In the genomic region with DNA sequence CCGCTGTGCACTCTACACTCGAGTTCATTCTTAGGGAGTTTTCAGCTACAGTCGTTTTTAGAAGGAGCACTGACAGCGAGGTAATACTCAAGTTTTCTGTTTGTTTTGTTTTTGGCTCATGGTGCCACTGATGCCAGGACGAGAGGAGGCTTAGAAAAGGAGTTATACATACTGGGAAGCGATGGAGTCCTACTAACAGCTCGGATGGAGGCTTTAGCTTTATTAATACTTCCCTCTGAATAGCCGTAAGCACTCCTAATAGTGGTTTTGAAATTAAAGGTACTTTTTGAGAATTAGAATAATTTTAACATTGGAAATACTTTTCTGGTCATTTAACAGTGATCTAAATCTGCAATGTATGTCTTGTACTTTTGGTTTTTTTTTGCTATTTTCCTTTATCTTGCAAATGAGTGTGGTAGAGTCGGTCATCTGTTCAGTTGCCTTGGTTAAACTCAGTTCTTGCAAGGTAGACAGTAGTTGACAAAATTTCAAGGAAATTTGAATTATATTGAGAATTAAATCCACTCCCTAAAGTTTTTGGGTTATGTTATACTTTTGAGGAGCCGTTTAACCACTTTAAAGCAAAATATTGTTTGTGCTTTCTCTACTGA, we compare ENCODE assay signal across 1 cellular context.
A peak's percentile ranks its signal among the peaks of the same experiment; 100 is the strongest.
TF ChIP-seq lines count a peak whose summit lies in the region.

No MANE protein-coding gene starts in this region.

TF ChIP-seq in K562, 482 proteins besides CTCF, POLR2A, EP300 and RAD21 (continued from another document and continues in another):
- TF ChIP-seq, protein P1, sequence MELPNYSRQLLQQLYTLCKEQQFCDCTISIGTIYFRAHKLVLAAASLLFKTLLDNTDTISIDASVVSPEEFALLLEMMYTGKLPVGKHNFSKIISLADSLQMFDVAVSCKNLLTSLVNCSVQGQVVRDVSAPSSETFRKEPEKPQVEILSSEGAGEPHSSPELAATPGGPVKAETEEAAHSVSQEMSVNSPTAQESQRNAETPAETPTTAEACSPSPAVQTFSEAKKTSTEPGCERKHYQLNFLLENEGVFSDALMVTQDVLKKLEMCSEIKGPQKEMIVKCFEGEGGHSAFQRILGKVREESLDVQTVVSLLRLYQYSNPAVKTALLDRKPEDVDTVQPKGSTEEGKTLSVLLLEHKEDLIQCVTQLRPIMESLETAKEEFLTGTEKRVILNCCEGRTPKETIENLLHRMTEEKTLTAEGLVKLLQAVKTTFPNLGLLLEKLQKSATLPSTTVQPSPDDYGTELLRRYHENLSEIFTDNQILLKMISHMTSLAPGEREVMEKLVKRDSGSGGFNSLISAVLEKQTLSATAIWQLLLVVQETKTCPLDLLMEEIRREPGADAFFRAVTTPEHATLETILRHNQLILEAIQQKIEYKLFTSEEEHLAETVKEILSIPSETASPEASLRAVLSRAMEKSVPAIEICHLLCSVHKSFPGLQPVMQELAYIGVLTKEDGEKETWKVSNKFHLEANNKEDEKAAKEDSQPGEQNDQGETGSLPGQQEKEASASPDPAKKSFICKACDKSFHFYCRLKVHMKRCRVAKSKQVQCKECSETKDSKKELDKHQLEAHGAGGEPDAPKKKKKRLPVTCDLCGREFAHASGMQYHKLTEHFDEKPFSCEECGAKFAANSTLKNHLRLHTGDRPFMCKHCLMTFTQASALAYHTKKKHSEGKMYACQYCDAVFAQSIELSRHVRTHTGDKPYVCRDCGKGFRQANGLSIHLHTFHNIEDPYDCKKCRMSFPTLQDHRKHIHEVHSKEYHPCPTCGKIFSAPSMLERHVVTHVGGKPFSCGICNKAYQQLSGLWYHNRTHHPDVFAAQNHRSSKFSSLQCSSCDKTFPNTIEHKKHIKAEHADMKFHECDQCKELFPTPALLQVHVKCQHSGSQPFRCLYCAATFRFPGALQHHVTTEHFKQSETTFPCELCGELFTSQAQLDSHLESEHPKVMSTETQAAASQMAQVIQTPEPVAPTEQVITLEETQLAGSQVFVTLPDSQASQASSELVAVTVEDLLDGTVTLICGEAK (IDR thresholded peaks at IDR 0.05) = peak; percentile 52
- TF ChIP-seq, protein P1 (CRISPR knock-in tag; IDR thresholded peaks at IDR 0.05) = no peak
- TF ChIP-seq HNRNPK (IDR thresholded peaks at IDR 0.05; ENCODE audit: low read depth, low read length, poor library complexity, severe bottlenecking) (no peak), GATA2 (CRISPR knock-in tag; IDR thresholded peaks at IDR 0.05) (no peak; the same call in 1 of the 2 replicates), FIP1L1 (IDR thresholded peaks at IDR 0.05; ENCODE audit: low read depth, low read length, poor library complexity, severe bottlenecking) (no peak), RFX7 (CRISPR knock-in tag; IDR thresholded peaks at IDR 0.05) (0 out of 2 replicates have a peak, but pooled peaks have one; percentile 75), CBX2 (IDR thresholded peaks at IDR 0.05; ENCODE audit: insufficient read depth, low read length, poor library complexity, severe bottlenecking) (no peak), MEF2D (tag; conservative IDR thresholded peaks at IDR 0.05; ENCODE audit: low read depth) (no peak), TFAM (CRISPR knock-in tag; conservative IDR thresholded peaks at IDR 0.05) (no peak), MAZ (CRISPR knock-in tag; conservative IDR thresholded peaks at IDR 0.05 in 1 of 2, IDR thresholded peaks at IDR 0.05 in 1 of 2) (no peak), PRMT5 (CRISPR knock-in tag; IDR thresholded peaks at IDR 0.05) (no peak), ZNF764 (CRISPR knock-in tag; IDR thresholded peaks at IDR 0.05; ENCODE audit: low read depth) (no peak), SP1 (CRISPR knock-in tag; IDR thresholded peaks at IDR 0.05) (peak; percentile 47), HNRNPH1 (optimal IDR thresholded peaks at IDR 0.05; ENCODE audit: low read depth, low read length) (no peak), POLR2AphosphoS5 (IDR thresholded peaks at IDR 0.05; ENCODE audit: control insufficient read depth, insufficient read depth, low read depth, low read length) (no peak), JUNB (CRISPR knock-in tag; conservative IDR thresholded peaks at IDR 0.05) (no peak), NCOA6 (IDR thresholded peaks at IDR 0.05) (no peak), FOXJ2 (tag; IDR thresholded peaks at IDR 0.05) (no peak), MXI1 (IDR thresholded peaks at IDR 0.05; ENCODE audit: low read depth, low read length) (no peak; the same call in 1 of the 2 replicates), KLF13 (tag; IDR thresholded peaks at IDR 0.05; ENCODE audit: borderline replicate concordance, low read depth) (no peak), FOSL1 (tag; conservative IDR thresholded peaks at IDR 0.05) (no peak), NRF1 (conservative IDR thresholded peaks at IDR 0.05 in 1 of 2, IDR thresholded peaks at IDR 0.05 in 1 of 2) (no peak), MAFK (IDR thresholded peaks at IDR 0.05; ENCODE audit: low read length) (no peak), IFI16 (CRISPR knock-in tag; IDR thresholded peaks at IDR 0.05) (no peak), KDM4B (IDR thresholded peaks at IDR 0.05; ENCODE audit: borderline replicate concordance in 2 of 2, low read depth in 1 of 2) (no peak), KDM1A (IDR thresholded peaks at IDR 0.05) (no peak), TRIM28 (IDR thresholded peaks at IDR 0.05) (no peak), BHLHE40 (IDR thresholded peaks at IDR 0.05; ENCODE audit: low read length) (no peak), TCF7L2 (IDR thresholded peaks at IDR 0.05; ENCODE audit: low read depth, low read length) (no peak), TBP (optimal IDR thresholded peaks at IDR 0.05; ENCODE audit: low read depth, low read length) (no peak), SIRT6 (IDR thresholded peaks at IDR 0.05; ENCODE audit: low read depth, low read length) (no peak)
- TF ChIP-seq, protein P2, sequence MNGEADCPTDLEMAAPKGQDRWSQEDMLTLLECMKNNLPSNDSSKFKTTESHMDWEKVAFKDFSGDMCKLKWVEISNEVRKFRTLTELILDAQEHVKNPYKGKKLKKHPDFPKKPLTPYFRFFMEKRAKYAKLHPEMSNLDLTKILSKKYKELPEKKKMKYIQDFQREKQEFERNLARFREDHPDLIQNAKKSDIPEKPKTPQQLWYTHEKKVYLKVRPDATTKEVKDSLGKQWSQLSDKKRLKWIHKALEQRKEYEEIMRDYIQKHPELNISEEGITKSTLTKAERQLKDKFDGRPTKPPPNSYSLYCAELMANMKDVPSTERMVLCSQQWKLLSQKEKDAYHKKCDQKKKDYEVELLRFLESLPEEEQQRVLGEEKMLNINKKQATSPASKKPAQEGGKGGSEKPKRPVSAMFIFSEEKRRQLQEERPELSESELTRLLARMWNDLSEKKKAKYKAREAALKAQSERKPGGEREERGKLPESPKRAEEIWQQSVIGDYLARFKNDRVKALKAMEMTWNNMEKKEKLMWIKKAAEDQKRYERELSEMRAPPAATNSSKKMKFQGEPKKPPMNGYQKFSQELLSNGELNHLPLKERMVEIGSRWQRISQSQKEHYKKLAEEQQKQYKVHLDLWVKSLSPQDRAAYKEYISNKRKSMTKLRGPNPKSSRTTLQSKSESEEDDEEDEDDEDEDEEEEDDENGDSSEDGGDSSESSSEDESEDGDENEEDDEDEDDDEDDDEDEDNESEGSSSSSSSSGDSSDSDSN (IDR thresholded peaks at IDR 0.05; ENCODE audit: borderline replicate concordance in 1 of 2, low read depth in 2 of 2, low read length in 2 of 2) = no peak
- TF ChIP-seq, protein P3, sequence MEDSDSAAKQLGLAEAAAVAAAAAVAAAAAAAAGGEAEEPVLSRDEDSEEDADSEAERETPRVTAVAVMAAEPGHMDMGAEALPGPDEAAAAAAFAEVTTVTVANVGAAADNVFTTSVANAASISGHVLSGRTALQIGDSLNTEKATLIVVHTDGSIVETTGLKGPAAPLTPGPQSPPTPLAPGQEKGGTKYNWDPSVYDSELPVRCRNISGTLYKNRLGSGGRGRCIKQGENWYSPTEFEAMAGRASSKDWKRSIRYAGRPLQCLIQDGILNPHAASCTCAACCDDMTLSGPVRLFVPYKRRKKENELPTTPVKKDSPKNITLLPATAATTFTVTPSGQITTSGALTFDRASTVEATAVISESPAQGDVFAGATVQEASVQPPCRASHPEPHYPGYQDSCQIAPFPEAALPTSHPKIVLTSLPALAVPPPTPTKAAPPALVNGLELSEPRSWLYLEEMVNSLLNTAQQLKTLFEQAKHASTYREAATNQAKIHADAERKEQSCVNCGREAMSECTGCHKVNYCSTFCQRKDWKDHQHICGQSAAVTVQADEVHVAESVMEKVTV (CRISPR knock-in tag; IDR thresholded peaks at IDR 0.05) = no peak
- TF ChIP-seq, protein P4, sequence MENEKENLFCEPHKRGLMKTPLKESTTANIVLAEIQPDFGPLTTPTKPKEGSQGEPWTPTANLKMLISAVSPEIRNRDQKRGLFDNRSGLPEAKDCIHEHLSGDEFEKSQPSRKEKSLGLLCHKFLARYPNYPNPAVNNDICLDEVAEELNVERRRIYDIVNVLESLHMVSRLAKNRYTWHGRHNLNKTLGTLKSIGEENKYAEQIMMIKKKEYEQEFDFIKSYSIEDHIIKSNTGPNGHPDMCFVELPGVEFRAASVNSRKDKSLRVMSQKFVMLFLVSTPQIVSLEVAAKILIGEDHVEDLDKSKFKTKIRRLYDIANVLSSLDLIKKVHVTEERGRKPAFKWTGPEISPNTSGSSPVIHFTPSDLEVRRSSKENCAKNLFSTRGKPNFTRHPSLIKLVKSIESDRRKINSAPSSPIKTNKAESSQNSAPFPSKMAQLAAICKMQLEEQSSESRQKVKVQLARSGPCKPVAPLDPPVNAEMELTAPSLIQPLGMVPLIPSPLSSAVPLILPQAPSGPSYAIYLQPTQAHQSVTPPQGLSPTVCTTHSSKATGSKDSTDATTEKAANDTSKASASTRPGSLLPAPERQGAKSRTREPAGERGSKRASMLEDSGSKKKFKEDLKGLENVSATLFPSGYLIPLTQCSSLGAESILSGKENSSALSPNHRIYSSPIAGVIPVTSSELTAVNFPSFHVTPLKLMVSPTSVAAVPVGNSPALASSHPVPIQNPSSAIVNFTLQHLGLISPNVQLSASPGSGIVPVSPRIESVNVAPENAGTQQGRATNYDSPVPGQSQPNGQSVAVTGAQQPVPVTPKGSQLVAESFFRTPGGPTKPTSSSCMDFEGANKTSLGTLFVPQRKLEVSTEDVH (IDR thresholded peaks at IDR 0.05; ENCODE audit: low read depth, partially characterized antibody) = no peak
- TF ChIP-seq, protein P5, sequence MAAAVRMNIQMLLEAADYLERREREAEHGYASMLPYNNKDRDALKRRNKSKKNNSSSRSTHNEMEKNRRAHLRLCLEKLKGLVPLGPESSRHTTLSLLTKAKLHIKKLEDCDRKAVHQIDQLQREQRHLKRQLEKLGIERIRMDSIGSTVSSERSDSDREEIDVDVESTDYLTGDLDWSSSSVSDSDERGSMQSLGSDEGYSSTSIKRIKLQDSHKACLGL (CRISPR knock-in tag; IDR thresholded peaks at IDR 0.05; ENCODE audit: borderline replicate concordance, poor library complexity, severe bottlenecking) = no peak
- TF ChIP-seq, protein P6, sequence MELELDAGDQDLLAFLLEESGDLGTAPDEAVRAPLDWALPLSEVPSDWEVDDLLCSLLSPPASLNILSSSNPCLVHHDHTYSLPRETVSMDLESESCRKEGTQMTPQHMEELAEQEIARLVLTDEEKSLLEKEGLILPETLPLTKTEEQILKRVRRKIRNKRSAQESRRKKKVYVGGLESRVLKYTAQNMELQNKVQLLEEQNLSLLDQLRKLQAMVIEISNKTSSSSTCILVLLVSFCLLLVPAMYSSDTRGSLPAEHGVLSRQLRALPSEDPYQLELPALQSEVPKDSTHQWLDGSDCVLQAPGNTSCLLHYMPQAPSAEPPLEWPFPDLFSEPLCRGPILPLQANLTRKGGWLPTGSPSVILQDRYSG (tag; conservative IDR thresholded peaks at IDR 0.05; ENCODE audit: low read depth) = 0 out of 2 replicates have a peak, but pooled peaks have one; percentile 20
- TF ChIP-seq, protein P7, sequence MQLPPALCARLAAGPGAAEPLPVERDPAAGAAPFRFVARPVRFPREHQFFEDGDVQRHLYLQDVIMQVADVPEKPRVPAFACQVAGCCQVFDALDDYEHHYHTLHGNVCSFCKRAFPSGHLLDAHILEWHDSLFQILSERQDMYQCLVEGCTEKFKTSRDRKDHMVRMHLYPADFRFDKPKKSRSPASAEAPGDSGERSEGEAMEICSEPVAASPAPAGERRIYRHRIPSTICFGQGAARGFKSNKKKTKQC (CRISPR knock-in tag; IDR thresholded peaks at IDR 0.05) = no peak
- TF ChIP-seq, protein P8, sequence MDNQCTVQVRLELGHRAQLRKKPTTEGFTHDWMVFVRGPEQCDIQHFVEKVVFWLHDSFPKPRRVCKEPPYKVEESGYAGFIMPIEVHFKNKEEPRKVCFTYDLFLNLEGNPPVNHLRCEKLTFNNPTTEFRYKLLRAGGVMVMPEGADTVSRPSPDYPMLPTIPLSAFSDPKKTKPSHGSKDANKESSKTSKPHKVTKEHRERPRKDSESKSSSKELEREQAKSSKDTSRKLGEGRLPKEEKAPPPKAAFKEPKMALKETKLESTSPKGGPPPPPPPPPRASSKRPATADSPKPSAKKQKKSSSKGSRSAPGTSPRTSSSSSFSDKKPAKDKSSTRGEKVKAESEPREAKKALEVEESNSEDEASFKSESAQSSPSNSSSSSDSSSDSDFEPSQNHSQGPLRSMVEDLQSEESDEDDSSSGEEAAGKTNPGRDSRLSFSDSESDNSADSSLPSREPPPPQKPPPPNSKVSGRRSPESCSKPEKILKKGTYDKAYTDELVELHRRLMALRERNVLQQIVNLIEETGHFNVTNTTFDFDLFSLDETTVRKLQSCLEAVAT (IDR thresholded peaks at IDR 0.05) = no peak
